Comparison of ENCODE assay signal across 8 cellular contexts in genomic region chr16:29995330-29995910, GRCh38. TPM values are rescaled to one million over a fixed set of nuclear protein-coding genes. Genes with fewer than 3 reads are reported as not detected.
DNase-seq lines count a peak whose midpoint lies in the region; ATAC-seq and TF ChIP-seq lines count a peak whose summit lies in the region.

Gene HIRIP3 (minus strand): TSS chr16:29995617. CDS start chr16:29995605, 12 bp downstream.

- H4K8ac ChIP-seq in trophoblast cell (ENCODE audit: low read depth, low read length) = peak within 1 kb of the TSS; percentile 96

- peak within 1 kb of the TSS; percentile 84 for H4K12ac ChIP-seq in trophoblast cell (ENCODE audit: low read depth, low read length)

- H3K23ac ChIP-seq in trophoblast cell (ENCODE audit: low read length) = no peak within 1 kb of the TSS

- H3K27ac ChIP-seq in cardiac muscle cell (peak within 1 kb of the TSS; percentile 86), trophoblast cell (ENCODE audit: low read depth, low read length) (peak within 1 kb of the TSS; percentile 53), tibial nerve (peak within 1 kb of the TSS; percentile 94 to 100 (median 96))

- H3K27me3 Mint-ChIP-seq in activated naive CD8-positive, alpha-beta T cell treated with anti-CD3 and anti-CD28 coated beads, Interleukin-2, amount 10 ng/mL, durations not matched to agents 7 days and 5 days = no peaks in the 10 kb centered on the region

- H3K9me3 ChIP-seq in cardiac muscle cell (ENCODE audit: low read depth) = no peaks in the 10 kb centered on the region
- no peaks in the 10 kb centered on the region for H3K9me3 ChIP-seq in trophoblast cell (ENCODE audit: insufficient read depth, low read depth, low read length)
- H3K9me3 ChIP-seq in tibial nerve = no peaks in the 10 kb centered on the region

- H3K18ac ChIP-seq in trophoblast cell (ENCODE audit: low read length) = peak within 1 kb of the TSS; percentile 76

- peak within 1 kb of the TSS; percentile 52 for H3K4ac ChIP-seq in trophoblast cell (ENCODE audit: low read depth, low read length)

- TF ChIP-seq CTCF in GM12865 (IDR thresholded peaks at IDR 0.05; ENCODE audit: insufficient read depth, low read depth, low read length, missing control alignments) = no peak
- TF ChIP-seq CTCF in cardiac muscle cell (IDR thresholded peaks at IDR 0.05; ENCODE audit: low read depth, low read length) = no peak
- no peak for TF ChIP-seq CTCF in tibial nerve (IDR thresholded peaks at IDR 0.05)

- H4K91ac ChIP-seq in trophoblast cell (ENCODE audit: low read depth, low read length) = peak within 1 kb of the TSS; percentile 80

- peak within 1 kb of the TSS; percentile 86 for H3K9ac ChIP-seq in trophoblast cell (ENCODE audit: low read length)

- peaks cover 15% of the 10 kb centered on the region for H3K36me3 Mint-ChIP-seq in activated naive CD8-positive, alpha-beta T cell treated with anti-CD3 and anti-CD28 coated beads, Interleukin-2, amount 10 ng/mL, durations not matched to agents 7 days and 5 days

- ATAC-seq in HG02623 (IDR thresholded peaks at IDR 0.05; ENCODE audit: unreplicated experiment) = peak; percentile 46
- peak; percentile 65 for ATAC-seq in activated naive CD8-positive, alpha-beta T cell treated with anti-CD3 and anti-CD28 coated beads, Interleukin-2, amount 10 ng/mL, durations not matched to agents 7 days and 5 days (ENCODE audit: low read depth)

- peak within 1 kb of the TSS; percentile 62 for H2BK5ac ChIP-seq in trophoblast cell (ENCODE audit: low read depth, low read length, poor library complexity)

- no peak within 1 kb of the TSS for H2AK5ac ChIP-seq in trophoblast cell (ENCODE audit: low read length)

- peak within 1 kb of the TSS; percentile 89 for H2AFZ ChIP-seq in trophoblast cell (ENCODE audit: insufficient read depth, low read length, poor library complexity)

- H3K79me2 ChIP-seq in trophoblast cell (ENCODE audit: control insufficient read depth, insufficient read depth, low read length, poor library complexity) = peaks cover 7% of the 10 kb centered on the region

- peak within 1 kb of the TSS; percentile 78 for H3K14ac ChIP-seq in trophoblast cell (ENCODE audit: low read length)

- TF ChIP-seq POLR2A in tibial nerve (IDR thresholded peaks at IDR 0.05) = no peak

- TF ChIP-seq EP300 in tibial nerve (IDR thresholded peaks at IDR 0.05) = peak in 1 of 2 donors; percentile 78

- peaks cover 11% of the 10 kb centered on the region for H3K79me1 ChIP-seq in trophoblast cell (ENCODE audit: low read length)

- H3K4me1 Mint-ChIP-seq in activated naive CD8-positive, alpha-beta T cell treated with anti-CD3 and anti-CD28 coated beads, Interleukin-2, amount 10 ng/mL, durations not matched to agents 7 days and 5 days = peaks cover 25% of the 10 kb centered on the region

- H3K27ac Mint-ChIP-seq in activated naive CD8-positive, alpha-beta T cell treated with anti-CD3 and anti-CD28 coated beads, Interleukin-2, amount 10 ng/mL, durations not matched to agents 7 days and 5 days = peak within 1 kb of the TSS; percentile 97

- H3K27me3 ChIP-seq in cardiac muscle cell = no peaks in the 10 kb centered on the region
- no peaks in the 10 kb centered on the region for H3K27me3 ChIP-seq in trophoblast cell (ENCODE audit: insufficient read depth, low read length)
- no peaks in the 10 kb centered on the region for H3K27me3 ChIP-seq in tibial nerve

- peak within 1 kb of the TSS; percentile 98 for H3K4me3 Mint-ChIP-seq in activated naive CD8-positive, alpha-beta T cell treated with anti-CD3 and anti-CD28 coated beads, Interleukin-2, amount 10 ng/mL, durations not matched to agents 7 days and 5 days

- WGBS in trophoblast cell (ENCODE audit: extremely low coverage, insufficient coverage, insufficient read length) = no CpG with 5 or more reads among the region's 53 CpGs
- 0 to 1% methylated on average over 46 to 51 of the region's 53 CpGs for WGBS in tibial nerve, 2 donors

- H2BK120ac ChIP-seq in trophoblast cell (ENCODE audit: insufficient read depth, low read length, poor library complexity) = peak within 1 kb of the TSS; percentile 24

- H3K4me2 ChIP-seq in trophoblast cell (ENCODE audit: low read length) = peak within 1 kb of the TSS; percentile 82

- H3K4me3 ChIP-seq in GM12865 (ENCODE audit: low read depth, low read length) (peak within 1 kb of the TSS; percentile 83), cardiac muscle cell (peak within 1 kb of the TSS; percentile 84), trophoblast cell (ENCODE audit: low read depth, low read length) (peak within 1 kb of the TSS; percentile 85), tibial nerve (peak within 1 kb of the TSS; percentile 78 to 97 (median 82))

- H2BK12ac ChIP-seq in trophoblast cell (ENCODE audit: low read length) = no peak within 1 kb of the TSS

- H3K9me3 Mint-ChIP-seq in activated naive CD8-positive, alpha-beta T cell treated with anti-CD3 and anti-CD28 coated beads, Interleukin-2, amount 10 ng/mL, durations not matched to agents 7 days and 5 days = no peaks in the 10 kb centered on the region

- H3K36me3 ChIP-seq in cardiac muscle cell (peaks cover 11% of the 10 kb centered on the region), trophoblast cell (ENCODE audit: control insufficient read depth in 1 of 2, insufficient read depth in 2 of 2, low read length in 2 of 2) (peaks cover 37 to 43% of the 10 kb centered on the region in 2 experiments), tibial nerve (peaks cover 6 to 64% (median 13%) of the 10 kb centered on the region in 3 donors)

- DNase-seq in GM12865 (ENCODE audit: low read depth) (peak; percentile 92), NCI-H128 (lab: John Stamatoyannopoulos, UW; ENCODE audit: unreplicated experiment) (peak; percentile 73), SW480 (ENCODE audit: low spot score) (peak; percentile 85), cardiac muscle cell (ENCODE audit: low read depth in 1 of 2, low spot score in 1 of 2) (peak; percentile 83 to 91), trophoblast cell (peak; percentile 84 to 96), tibial nerve (ENCODE audit: low spot score in 2 of 2) (peak; percentile 68 to 74)
- peak; percentile 90 for DNase-seq in activated naive CD8-positive, alpha-beta T cell treated with anti-CD3 and anti-CD28 coated beads, Interleukin-2, amount 10 ng/mL, durations not matched to agents 7 days and 5 days

- H3K4me1 ChIP-seq in cardiac muscle cell (ENCODE audit: low read depth) (no peaks in the 10 kb centered on the region), trophoblast cell (ENCODE audit: control insufficient read depth in 1 of 2, insufficient read depth in 2 of 2, low read length in 2 of 2) (peaks cover 8 to 9% of the 10 kb centered on the region in 2 experiments), tibial nerve (peaks cover 0 to 30% (median 13%) of the 10 kb centered on the region in 4 donors)

- POLR2A ChIA-PET in activated naive CD8-positive, alpha-beta T cell treated with anti-CD3 and anti-CD28 coated beads, Interleukin-2, amount 10 ng/mL, durations not matched to agents 7 days and 5 days (lab: Charles Lee) = interaction anchor here (0.6 to 6.8 kb wide), 14 partner anchors 10 to 384 kb away, joined by 3 to 73 read pairs (median 4); partner anchors contain the start of genes ALDOA, KCTD13, KIF22 and PAGR1

RNA-seq across cellular contexts. Expression of gene HIRIP3, which starts in this region (rescaled TPM):
- total RNA-seq in activated naive CD8-positive, alpha-beta T cell treated with anti-CD3 and anti-CD28 coated beads, Interleukin-2, amount 10 ng/mL, durations not matched to agents 7 days and 5 days = 10 to 100 TPM; 35.1 to 37.3 TPM
- total RNA-seq in cardiac muscle cell (22.2 and 25.6 TPM in 2 replicates), tibial nerve (10 to 100 TPM; 12.6 to 26.7 (median 22.6) TPM)
- polyA plus RNA-seq in cardiac muscle cell = 26.7 and 32.5 TPM in 2 replicates
- polyA plus RNA-seq in trophoblast cell (2013) = 8.1 and 9.7 TPM in 2 replicates

Comparison
In these comparisons a context has a peak if more than half of its experiments do, and no peak if none do; other contexts are left out.
1. Peak in every context shown above with its lines: DNase-seq, ATAC-seq, H3K4me3 ChIP-seq and H3K27ac ChIP-seq.